In genomic region chr7:116630932-116631449, GRCh38 we compare ENCODE assay signal across 8 cellular contexts. TPM values are rescaled to one million over a fixed set of nuclear protein-coding genes. Genes with fewer than 3 reads are reported as not detected.
DNase-seq lines count a peak whose midpoint lies in the region; ATAC-seq and TF ChIP-seq lines count a peak whose summit lies in the region.

No MANE protein-coding gene starts in this region.

- H3K4me1 Mint-ChIP-seq in stimulated activated naive B cell treated with anti-CD40 and anti-IgM and Interleukin-4, amounts not matched to agents 10 μg/mL and 1 μg/mL and 100 μg/mL, for 72 hours = peaks cover 0 to 4% of the 10 kb centered on the region in 2 donors
- no peaks in the 10 kb centered on the region for H3K4me1 Mint-ChIP-seq in activated naive CD8-positive, alpha-beta T cell treated with anti-CD3 and anti-CD28 coated beads, Interleukin-2, amount 50 U/mL, for 24 hours

- no peaks in the 10 kb centered on the region for H3K36me3 Mint-ChIP-seq in stimulated activated naive B cell treated with anti-CD40 and anti-IgM and Interleukin-4, amounts not matched to agents 10 μg/mL and 1 μg/mL and 100 μg/mL, for 72 hours
- no peaks in the 10 kb centered on the region for H3K36me3 Mint-ChIP-seq in activated naive CD8-positive, alpha-beta T cell treated with anti-CD3 and anti-CD28 coated beads, Interleukin-2, amount 50 U/mL, for 24 hours (ENCODE audit: low read depth)

- POLR2A ChIA-PET in GM10248 (lab: Yijun Ruan, JAX) = no interaction called here

- DNase-seq in GM10248 (ENCODE audit: extremely low spot score) (peak; percentile 12), SHP77 (lab: John Stamatoyannopoulos, UW) (peak; percentile 68 to 70), Right ventricle myocardium superior (peak; percentile 64), OCI-M2 (lab: John Stamatoyannopoulos, UW; ENCODE audit: unreplicated experiment) (no peak)
- peak; percentile 15 for DNase-seq in stimulated activated naive B cell treated with anti-CD40 and anti-IgM and Interleukin-4, amounts not matched to agents 10 μg/mL and 1 μg/mL and 100 μg/mL, for 72 hours
- DNase-seq in activated CD8-positive, alpha-beta memory T cell treated with anti-CD3 and anti-CD28 coated beads, Interleukin-2, amount 50 U/mL, for 4 hours = no peak
- no peak for DNase-seq in activated naive CD8-positive, alpha-beta T cell treated with anti-CD3 and anti-CD28 coated beads, Interleukin-2, amount 50 U/mL, for 24 hours

- peak overlapping the region in 1 of 2 donors; percentile 39 for H3K4me3 Mint-ChIP-seq in stimulated activated naive B cell treated with anti-CD40 and anti-IgM and Interleukin-4, amounts not matched to agents 10 μg/mL and 1 μg/mL and 100 μg/mL, for 72 hours
- H3K4me3 Mint-ChIP-seq in activated naive CD8-positive, alpha-beta T cell treated with anti-CD3 and anti-CD28 coated beads, Interleukin-2, amount 50 U/mL, for 24 hours = no peak overlapping the region

- intact Hi-C loops in Right ventricle myocardium superior (cut with DNase I) = no loop called here

- H3K27ac Mint-ChIP-seq in stimulated activated naive B cell treated with anti-CD40 and anti-IgM and Interleukin-4, amounts not matched to agents 10 μg/mL and 1 μg/mL and 100 μg/mL, for 72 hours = peak overlapping the region; percentile 10
- no peak overlapping the region for H3K27ac Mint-ChIP-seq in activated naive CD8-positive, alpha-beta T cell treated with anti-CD3 and anti-CD28 coated beads, Interleukin-2, amount 50 U/mL, for 24 hours

- H3K9me3 Mint-ChIP-seq in stimulated activated naive B cell treated with anti-CD40 and anti-IgM and Interleukin-4, amounts not matched to agents 10 μg/mL and 1 μg/mL and 100 μg/mL, for 72 hours = no peaks in the 10 kb centered on the region
- no peaks in the 10 kb centered on the region for H3K9me3 Mint-ChIP-seq in activated naive CD8-positive, alpha-beta T cell treated with anti-CD3 and anti-CD28 coated beads, Interleukin-2, amount 50 U/mL, for 24 hours

- H3K27me3 Mint-ChIP-seq in stimulated activated naive B cell treated with anti-CD40 and anti-IgM and Interleukin-4, amounts not matched to agents 10 μg/mL and 1 μg/mL and 100 μg/mL, for 72 hours = peaks cover 10 to 12% of the 10 kb centered on the region in 2 donors
- H3K27me3 Mint-ChIP-seq in activated naive CD8-positive, alpha-beta T cell treated with anti-CD3 and anti-CD28 coated beads, Interleukin-2, amount 50 U/mL, for 24 hours = peaks cover 3% of the 10 kb centered on the region

- CTCF ChIA-PET in GM10248 (lab: Yijun Ruan, JAX) = interaction anchor here (0.9 to 3.9 kb wide), 8 partner anchors 11 to 141 kb away, joined by 3 to 18 read pairs (median 3); no protein-coding TSS in a partner anchor

- no peak for TF ChIP-seq CTCF in GM10248 (IDR thresholded peaks at IDR 0.05; ENCODE audit: control extremely low read depth, extremely low read depth, low read depth, missing control alignments)

- ATAC-seq in HG02938 (IDR thresholded peaks at IDR 0.05; ENCODE audit: unreplicated experiment) = peak; percentile 24
- ATAC-seq in Right ventricle myocardium superior (ENCODE audit: poor library complexity) = peak; percentile 77
- ATAC-seq in stimulated activated naive B cell treated with anti-CD40 and anti-IgM and Interleukin-4, amounts not matched to agents 10 μg/mL and 1 μg/mL and 100 μg/mL, for 72 hours (replicated peaks) = peak; percentile 41 to 75
- no peak for ATAC-seq in activated naive CD8-positive, alpha-beta T cell treated with anti-CD3 and anti-CD28 coated beads, Interleukin-2, amount 50 U/mL, for 24 hours

RNA-seq across cellular contexts. Expression of gene MET, which starts 41.0 kb away (rescaled TPM):
- 14.3 TPM for total RNA-seq in Right ventricle myocardium superior

Comparison
In these comparisons a context has a peak if more than half of its experiments do, and no peak if none do; other contexts are left out.
1. DNase-seq: peak in GM10248 (single experiment), SHP77 (2 of 2), Right ventricle myocardium superior (single experiment) and stimulated activated naive B cell treated with anti-CD40 and anti-IgM and Interleukin-4, amounts not matched to agents 10 μg/mL and 1 μg/mL and 100 μg/mL, for 72 hours (single experiment); none in OCI-M2 (single experiment), activated CD8-positive, alpha-beta memory T cell treated with anti-CD3 and anti-CD28 coated beads, Interleukin-2, amount 50 U/mL, for 4 hours (single experiment) and activated naive CD8-positive, alpha-beta T cell treated with anti-CD3 and anti-CD28 coated beads, Interleukin-2, amount 50 U/mL, for 24 hours (single experiment).